ENCODE assay signal across 23 cellular contexts in genomic region chr4:99379571-99379970, GRCh38. TPM values are rescaled to one million over a fixed set of nuclear protein-coding genes. Genes with fewer than 3 reads are reported as not detected.
DNase-seq lines count a peak whose midpoint lies in the region; ATAC-seq and TF ChIP-seq lines count a peak whose summit lies in the region.
"Had no signal": no experiment of that assay in that cellular context is flagged by ENCODE, and none has a peak within 500 bp of the region (broad histone marks: within the 10 kb centered on the region; RNA-seq: fewer than 3 reads in every experiment).

No MANE protein-coding gene starts in this region.

- H3K27me3 Mint-ChIP-seq in MCF 10A (ENCODE audit: insufficient read depth, unreplicated experiment) = no peaks in the 10 kb centered on the region

- no TSS peak for BruUV-seq in MCF 10A (replicated peaks; lab: Mats Ljungman, UMichigan)
- no TSS peak for BruUV-seq in IMR-90 (replicated peaks; lab: Mats Ljungman, UMichigan)

- CTCF ChIA-PET in MCF 10A (lab: Yijun Ruan, JAX) (interaction anchor here (0.6 kb wide), 1 partner anchor 214 kb away, joined by 4 read pairs; no protein-coding TSS in a partner anchor), IMR-90 (lab: Yijun Ruan, JAX) (interaction anchor here (1.1 kb wide), 1 partner anchor 178 kb away, joined by 3 read pairs; no protein-coding TSS in a partner anchor)

- H3K9me1 ChIP-seq in IMR-90 (ENCODE audit: insufficient read depth, low read length) = peaks cover 9% of the 10 kb centered on the region

- no peak overlapping the region; the same call in 2 of the 3 replicates for H2BK15ac ChIP-seq in IMR-90 (ENCODE audit: low read depth, low read length)

- H3K4ac ChIP-seq in IMR-90 (ENCODE audit: low read depth, low read length) = 0 out of 2 replicates have a peak overlapping the region, but pooled peaks have one; percentile 50

- POLR2A ChIA-PET in MCF 10A (lab: Yijun Ruan, JAX) = interaction anchor here (0.9 to 1.1 kb wide), 2 partner anchors 19 to 56 kb away, joined by 3 to 4 read pairs; no protein-coding TSS in a partner anchor
- POLR2A ChIA-PET in IMR-90 (lab: Charles Lee; ENCODE audit: unreplicated experiment) = no interaction called here

- H2AK9ac ChIP-seq in IMR-90 (replicated peaks; ENCODE audit: low read depth, low read length, poor library complexity) = no peak overlapping the region

- H3K9me3 Mint-ChIP-seq in MCF 10A (ENCODE audit: unreplicated experiment) = peaks cover 17% of the 10 kb centered on the region

- TF ChIP-seq RAD21 in IMR-90 (IDR thresholded peaks at IDR 0.05; ENCODE audit: low read length) = no peak

- dilution Hi-C loops in IMR-90 (cut with HindIII; ENCODE audit: low sequenced_read_pairs, unreplicated experiment) = no loop called here

- peak overlapping the region; percentile 63 for H2BK120ac ChIP-seq in IMR-90 (ENCODE audit: low read depth, low read length)

- H3K14ac ChIP-seq in IMR-90 (replicated peaks; ENCODE audit: low read depth, low read length) = no peak overlapping the region

- H3K4me2 ChIP-seq in IMR-90 (ENCODE audit: low read depth, low read length) = no peak overlapping the region
- H3K4me2 ChIP-seq: GM23338 had no signal

- DNase-seq in MCF 10A (ENCODE audit: unreplicated experiment) = no peak
- DNase-seq in breast epithelium (ENCODE audit: low spot score in 2 of 2) = no peak
- DNase-seq in IMR-90 = peak; percentile 24
- DNase-seq in fibroblast of pulmonary artery (ENCODE audit: low read depth) = peak; percentile 68
- DNase-seq in NCI-H2081 (lab: John Stamatoyannopoulos, UW) = no peak
- DNase-seq in KBM-7 = no peak
- DNase-seq: DMS79 treated with DMSO at 0.1 percent for 48 hours, KG1, NCI-H1105, NCI-H2029 treated with DMSO at 0.1 percent for 48 hours, NCI-H2171, NCI-H345, NCI-H524, NCI-H82, Peyer's patch, SJCRH30, T-cell had no signal

- H3K36me3 Mint-ChIP-seq in MCF 10A (ENCODE audit: insufficient read depth, unreplicated experiment) = peaks cover 5% of the 10 kb centered on the region
- H3K36me3 Mint-ChIP-seq: T-cell had no signal

- H3K4me1 ChIP-seq in breast epithelium (no peaks in the 10 kb centered on the region), IMR-90 (ENCODE audit: control insufficient read depth, insufficient read depth, low read length) (peaks cover 15% of the 10 kb centered on the region)
- H3K4me1 ChIP-seq: SJCRH30 had no signal

- no peak overlapping the region for H4K8ac ChIP-seq in IMR-90 (ENCODE audit: low read depth in 2 of 2, low read length in 2 of 2)

- H3K9ac ChIP-seq in IMR-90 (ENCODE audit: low read depth, low read length) = no peak overlapping the region

- TF ChIP-seq POLR2A in breast epithelium (IDR thresholded peaks at IDR 0.05) (no peak), IMR-90 (IDR thresholded peaks at IDR 0.05; ENCODE audit: low read depth, low read length) (no peak)

- no peaks in the 10 kb centered on the region for H3K36me3 ChIP-seq in breast epithelium
- no peaks in the 10 kb centered on the region for H3K36me3 ChIP-seq in IMR-90 (ENCODE audit: control insufficient read depth, insufficient read depth, low read length)
- H3K36me3 ChIP-seq: Peyer's patch, SJCRH30 had no signal

- H2AFZ ChIP-seq in IMR-90 (replicated peaks; ENCODE audit: low read length, poor library complexity) = no peak overlapping the region
- H2AFZ ChIP-seq: GM23338 had no signal

- no peak overlapping the region for H3K56ac ChIP-seq in IMR-90 (ENCODE audit: extremely low read depth, insufficient read depth, low read length)

- peak overlapping the region; percentile 85 for H3K18ac ChIP-seq in IMR-90 (ENCODE audit: low read depth, low read length)

- no peak overlapping the region for H3K4me3 ChIP-seq in breast epithelium
- no peak overlapping the region for H3K4me3 ChIP-seq in IMR-90 (ENCODE audit: insufficient read depth, low read depth, low read length)
- no peak overlapping the region for H3K4me3 ChIP-seq in fibroblast of pulmonary artery (replicated peaks; ENCODE audit: low read depth, low read length)
- H3K4me3 ChIP-seq: GM23338, Peyer's patch, SJCRH30 had no signal

- no peaks in the 10 kb centered on the region for H3K9me3 ChIP-seq in breast epithelium
- peaks cover 5% of the 10 kb centered on the region for H3K9me3 ChIP-seq in IMR-90 (ENCODE audit: control insufficient read depth, insufficient read depth, low read length)
- H3K9me3 ChIP-seq: Peyer's patch, SJCRH30 had no signal

- peak overlapping the region; percentile 9 for H3K27ac Mint-ChIP-seq in MCF 10A (ENCODE audit: low read depth, unreplicated experiment)
- H3K27ac Mint-ChIP-seq: GM23338, T-cell had no signal

- H3K4me3 Mint-ChIP-seq in MCF 10A (ENCODE audit: unreplicated experiment) = no peak overlapping the region
- H3K4me3 Mint-ChIP-seq: GM23338, T-cell had no signal

- peak overlapping the region; percentile 91 for H2BK20ac ChIP-seq in IMR-90 (ENCODE audit: low read depth, low read length)

- in situ Hi-C loops in IMR-90 (cut with MboI; ENCODE audit: low sequenced_read_pairs) (no loop called here), KBM-7 (cut with MboI; ENCODE audit: low pct_unique_long_range_greater_than_20kb, low sequenced_read_pairs) (no loop called here)

- H2AK5ac ChIP-seq in IMR-90 (ENCODE audit: low read depth, low read length) = no peak overlapping the region

- no peak overlapping the region for H3K27ac ChIP-seq in breast epithelium
- no peak overlapping the region for H3K27ac ChIP-seq in IMR-90 (ENCODE audit: insufficient read depth, low read length)
- H3K27ac ChIP-seq: 22Rv1, Peyer's patch, SJCRH30 had no signal

- peaks cover 6% of the 10 kb centered on the region for H3K4me1 Mint-ChIP-seq in MCF 10A (ENCODE audit: insufficient read depth, unreplicated experiment)
- H3K4me1 Mint-ChIP-seq: GM23338, T-cell had no signal

- no peaks in the 10 kb centered on the region for H3K79me1 ChIP-seq in IMR-90 (ENCODE audit: low read depth in 1 of 2, low read length in 2 of 2)

- no peak overlapping the region for H3K23ac ChIP-seq in IMR-90 (ENCODE audit: low read depth, low read length)

- TF ChIP-seq CTCF in MCF 10A (IDR thresholded peaks at IDR 0.05; ENCODE audit: unreplicated experiment) (no peak), breast epithelium (IDR thresholded peaks at IDR 0.05) (no peak), IMR-90 (conservative IDR thresholded peaks at IDR 0.05; ENCODE audit: low read depth, low read length) (no peak), fibroblast of pulmonary artery (IDR thresholded peaks at IDR 0.05; ENCODE audit: low read length, missing control alignments) (no peak)

- no peaks in the 10 kb centered on the region for H3K27me3 ChIP-seq in breast epithelium
- no peaks in the 10 kb centered on the region for H3K27me3 ChIP-seq in IMR-90 (ENCODE audit: control insufficient read depth, insufficient read depth, low read length)
- H3K27me3 ChIP-seq: Peyer's patch, SJCRH30 had no signal

- peak overlapping the region; percentile 10; the same call in 1 of the 2 replicates for H4K91ac ChIP-seq in IMR-90 (ENCODE audit: insufficient read depth, low read depth, low read length)

- H4K5ac ChIP-seq in IMR-90 (ENCODE audit: low read depth, low read length) = peak overlapping the region; percentile 44; the same call in 1 of the 2 replicates

- intact Hi-C loops in MCF 10A (cut with micrococcal nuclease) = no loop called here
- intact Hi-C loops in breast epithelium (cut with DNase I; ENCODE audit: low total_unique reads) = no loop called here
- intact Hi-C loops in IMR-90 (cut with micrococcal nuclease) = no loop called here

- ATAC-seq in IMR-90 (ENCODE audit: low read depth) (no peak), HG02840 (IDR thresholded peaks at IDR 0.05; ENCODE audit: low FRiP score, unreplicated experiment) (no peak), HG02884 (IDR thresholded peaks at IDR 0.05; ENCODE audit: unreplicated experiment) (no peak)
- ATAC-seq: GM23338, HCT116, T-cell had no signal

- H2BK5ac ChIP-seq in IMR-90 (ENCODE audit: low read depth, low read length, poor library complexity, severe bottlenecking) = no peak overlapping the region

- H4K20me1 ChIP-seq in IMR-90 (ENCODE audit: insufficient read depth, low read length) = no peaks in the 10 kb centered on the region

TF ChIP-seq in IMR-90, 13 proteins besides CTCF, POLR2A, EP300 and RAD21:
- TF ChIP-seq MAFK (IDR thresholded peaks at IDR 0.05; ENCODE audit: low read depth, low read length) = no peak

RNA-seq across cellular contexts. Expression of gene ADH1C, which starts 27.0 kb away (rescaled TPM):
- total RNA-seq in MCF 10A (2022) = not detected in 2 replicates
- total RNA-seq in breast epithelium = 10 to 100 TPM in 2 of 3 donors, 1 to 10 TPM in 1; 8.8 to 50.1 (median 31.8) TPM
- not detected in 2 replicates for total RNA-seq in IMR-90 (2012; rRNA removed)
- 0.26 TPM in 1 of 2 replicates, not detected in the other for polyA plus RNA-seq in IMR-90 (2012; rRNA removed)
- polyA plus RNA-seq in IMR-90 (2012; cell fraction: cytosol; rRNA removed) = 0.07 and 0.24 TPM in 2 replicates
- 0.17 and 0.21 TPM in 2 replicates for polyA plus RNA-seq in IMR-90 (2012; cell fraction: nucleus; rRNA removed; ENCODE audit: low replicate concordance)
- total RNA-seq: GM23338, SJCRH30 had no signal
- polyA plus RNA-seq: GM23338 had no signal

RNA-seq across cellular contexts. Expression of gene ADH7, which starts 55.6 kb away (rescaled TPM):
- not detected in 2 replicates for total RNA-seq in MCF 10A (2022)
- total RNA-seq in breast epithelium = not detected
- total RNA-seq in IMR-90 (2012; rRNA removed) = not detected in 2 replicates
- polyA plus RNA-seq in IMR-90 (2012; rRNA removed) = not detected in 2 replicates
- polyA plus RNA-seq in IMR-90 (2012; cell fraction: cytosol; rRNA removed) = not detected in 2 replicates
- polyA plus RNA-seq in IMR-90 (2012; cell fraction: nucleus; rRNA removed; ENCODE audit: low replicate concordance) = not detected in 2 replicates
- total RNA-seq: GM23338, Peyer's patch, SJCRH30, T-cell had no signal
- polyA plus RNA-seq: AG04450, GM23338 had no signal

RNA-seq across cellular contexts. Expression of gene ADH1B, which starts 58.4 kb away (rescaled TPM):
- total RNA-seq in MCF 10A (2022) (24.2 and 32.0 TPM in 2 replicates), breast epithelium (1,000 to 10,000 TPM in 2 of 3 donors, 100 to 1,000 TPM in 1; 631 to 5,080 (median 1,871) TPM), IMR-90 (2012; rRNA removed) (under 0.01 and 0.36 TPM in 2 replicates)
- 0.10 and 0.46 TPM in 2 replicates for polyA plus RNA-seq in IMR-90 (2012; rRNA removed)
- 0.40 TPM in 1 of 2 replicates, not detected in the other for polyA plus RNA-seq in IMR-90 (2012; cell fraction: cytosol; rRNA removed)
- polyA plus RNA-seq in IMR-90 (2012; cell fraction: nucleus; rRNA removed; ENCODE audit: low replicate concordance) = 0.08 and 1.1 TPM in 2 replicates
- total RNA-seq: GM23338, SJCRH30 had no signal
- polyA plus RNA-seq: GM23338 had no signal

Comparison
In these comparisons a context has a peak if more than half of its experiments do, and no peak if none do; other contexts are left out.
1. DNase-seq: peak in IMR-90 (single experiment) and fibroblast of pulmonary artery (single experiment); none in MCF 10A (single experiment), breast epithelium (0 of 2), NCI-H2081 (0 of 2) and KBM-7 (single experiment).
2. RNA of gene ADH1B, which starts 58.4 kb away (total RNA-seq): 631 to 5,080 TPM in breast epithelium and 24.2 to 32.0 TPM in MCF 10A; under 0.01 to 0.36 TPM in IMR-90; every median in the first group is over 10 times any median in the second.